ENCODE assay signal across 15 cellular contexts in genomic region chr17:11882716-11883115, GRCh38.
A peak's percentile ranks its signal among the peaks of the same experiment; 100 is the strongest.
DNase-seq lines count a peak whose midpoint lies in the region; ATAC-seq and TF ChIP-seq lines count a peak whose summit lies in the region.
"Had no signal": no experiment of that assay in that cellular context is flagged by ENCODE, and none has a peak within 500 bp of the region (broad histone marks: within the 10 kb centered on the region; RNA-seq: fewer than 3 reads in every experiment).

No MANE protein-coding gene starts in this region.

- no peaks in the 10 kb centered on the region for H3K4me1 ChIP-seq in H9 (ENCODE audit: insufficient read depth, low read length)
- no peaks in the 10 kb centered on the region for H3K4me1 ChIP-seq in right lobe of liver
- H3K4me1 ChIP-seq: BE2C, Caco-2, HAP-1 had no signal

- no peak overlapping the region for H3K4me3 Mint-ChIP-seq in H9
- H3K4me3 Mint-ChIP-seq in neural crest cell = no peak overlapping the region
- H3K4me3 Mint-ChIP-seq: CD4-positive, CD25-positive, alpha-beta regulatory T cell; CD8-positive, alpha-beta memory T cell had no signal

- no peak overlapping the region for H3K56ac ChIP-seq in H9 (ENCODE audit: insufficient read length, low read depth, low read length)

- no peak overlapping the region for H4K91ac ChIP-seq in H9 (ENCODE audit: insufficient read length, low read depth, low read length)

- no peaks in the 10 kb centered on the region for H3K79me2 ChIP-seq in H9 (ENCODE audit: insufficient read depth, low read length)

- H3K23ac ChIP-seq in H9 (ENCODE audit: insufficient read length, low read depth, low read length) = no peak overlapping the region

- H4K8ac ChIP-seq in H9 (replicated peaks; ENCODE audit: insufficient read length, low read depth, low read length) = no peak overlapping the region

- H3K27me3 Mint-ChIP-seq in H9 (ENCODE audit: low read depth) (no peaks in the 10 kb centered on the region; the same call in 1 of the 2 replicates), neural crest cell (ENCODE audit: low read depth) (no peaks in the 10 kb centered on the region)
- H3K27me3 Mint-ChIP-seq: CD4-positive, CD25-positive, alpha-beta regulatory T cell had no signal

- H3K23me2 ChIP-seq in H9 (ENCODE audit: insufficient read length, low read depth, low read length, poor library complexity, severe bottlenecking) = no peaks in the 10 kb centered on the region

- DNase-seq in H9 = no peak
- DNase-seq in foreskin melanocyte = peak; percentile 22
- no peak for DNase-seq in neural crest cell (ENCODE audit: low read depth, low spot score)
- no peak for DNase-seq in right lobe of liver
- DNase-seq: ACHN; BE2C; C1 segment of cervical spinal cord; Caco-2; CD4-positive, CD25-positive, alpha-beta regulatory T cell; CD8-positive, alpha-beta memory T cell; GDM1 had no signal

- no peaks in the 10 kb centered on the region for H3K27me3 ChIP-seq in H9 (ENCODE audit: insufficient read depth, low read length)
- H3K27me3 ChIP-seq in right lobe of liver = no peaks in the 10 kb centered on the region
- H3K27me3 ChIP-seq: BE2C had no signal

- no peaks in the 10 kb centered on the region for H3K36me3 Mint-ChIP-seq in H9 (ENCODE audit: insufficient read depth in 1 of 3, low read depth in 3 of 3)
- H3K36me3 Mint-ChIP-seq in neural crest cell (ENCODE audit: low read depth) = peaks cover 4% of the 10 kb centered on the region
- H3K36me3 Mint-ChIP-seq: CD4-positive, CD25-positive, alpha-beta regulatory T cell; CD8-positive, alpha-beta memory T cell had no signal

- no peak overlapping the region for H4K5ac ChIP-seq in H9 (ENCODE audit: insufficient read length, low read depth, low read length)

- no peak overlapping the region for H2BK12ac ChIP-seq in H9 (ENCODE audit: insufficient read length, low read depth, low read length)

- H3K9me3 ChIP-seq in H9 (ENCODE audit: control insufficient read depth, low read depth, low read length) (no peaks in the 10 kb centered on the region), right lobe of liver (no peaks in the 10 kb centered on the region)
- H3K9me3 ChIP-seq: BE2C, Caco-2, HAP-1 had no signal

- no peak for ATAC-seq in right lobe of liver
- no peak for ATAC-seq in GM19452 (IDR thresholded peaks at IDR 0.05; ENCODE audit: unreplicated experiment)
- no peak for ATAC-seq in GM18520 (IDR thresholded peaks at IDR 0.05; ENCODE audit: unreplicated experiment)
- ATAC-seq: HepG2 had no signal

- H2BK120ac ChIP-seq in H9 (ENCODE audit: low read depth, low read length, poor library complexity, severe bottlenecking) = no peak overlapping the region

- H3K4me1 Mint-ChIP-seq in H9 = no peaks in the 10 kb centered on the region
- peaks cover 20% of the 10 kb centered on the region for H3K4me1 Mint-ChIP-seq in neural crest cell
- H3K4me1 Mint-ChIP-seq: CD4-positive, CD25-positive, alpha-beta regulatory T cell; CD8-positive, alpha-beta memory T cell had no signal

- H3K14ac ChIP-seq in H9 (ENCODE audit: insufficient read depth, low read length) = no peak overlapping the region

- no peak overlapping the region for H3T11ph ChIP-seq in H9 (ENCODE audit: low read length)

- H3K79me1 ChIP-seq in H9 (ENCODE audit: insufficient read depth, low read depth, low read length, poor library complexity, severe bottlenecking) = no peaks in the 10 kb centered on the region

- H2BK15ac ChIP-seq in H9 (ENCODE audit: low read depth, low read length) = no peak overlapping the region

- no peak overlapping the region for H3K27ac ChIP-seq in H9 (ENCODE audit: insufficient read length, low read depth, low read length)
- no peak overlapping the region for H3K27ac ChIP-seq in right lobe of liver

- no peak for TF ChIP-seq CTCF in H9 (conservative IDR thresholded peaks at IDR 0.05)
- TF ChIP-seq CTCF in neural crest cell (conservative IDR thresholded peaks at IDR 0.05) = no peak
- TF ChIP-seq CTCF in right lobe of liver (IDR thresholded peaks at IDR 0.05) = no peak

- WGBS in H9 (ENCODE audit: extremely low coverage, insufficient read length, low lambda C conversion rate) = no CpG with 5 or more reads among the region's 3 CpGs
- WGBS in right lobe of liver (ENCODE audit: insufficient coverage, low coverage, low lambda C conversion rate, missing lambda C conversion rate) = 34% methylated on average over 3 of the region's 3 CpGs

- H3K18ac ChIP-seq in H9 (ENCODE audit: insufficient read length, low read depth, low read length) = no peak overlapping the region

- no peak overlapping the region for H2BK20ac ChIP-seq in H9 (ENCODE audit: low read depth, low read length, poor library complexity, severe bottlenecking)

- H2BK5ac ChIP-seq in H9 (ENCODE audit: insufficient read length, low read length) = no peak overlapping the region

- H2AFZ ChIP-seq in H9 (ENCODE audit: low read length) = no peak overlapping the region

- no peaks in the 10 kb centered on the region for H3K36me3 ChIP-seq in right lobe of liver
- H3K36me3 ChIP-seq: BE2C, HAP-1 had no signal

- H4K20me1 ChIP-seq in H9 (ENCODE audit: control insufficient read depth, insufficient read depth, insufficient read length) = no peaks in the 10 kb centered on the region

- H3K4me3 ChIP-seq in right lobe of liver = no peak overlapping the region
- H3K4me3 ChIP-seq: HAP-1 had no signal

- H3K9ac ChIP-seq in H9 (ENCODE audit: extremely low read depth, insufficient read length, low read length) = no peak overlapping the region

- H3K4ac ChIP-seq in H9 (ENCODE audit: low read depth, low read length) = no peak overlapping the region

- H3K4me2 ChIP-seq in H9 (ENCODE audit: insufficient read depth, insufficient read length, low read length) = no peak overlapping the region

- H3K27ac Mint-ChIP-seq in H9 (peak overlapping the region in 2 of 3 experiments; percentile 16 to 28; a peak in 1 of 7 replicates), neural crest cell (ENCODE audit: unreplicated experiment) (peak overlapping the region; percentile 13)
- H3K27ac Mint-ChIP-seq: CD4-positive, CD25-positive, alpha-beta regulatory T cell; CD8-positive, alpha-beta memory T cell had no signal

- H2AK5ac ChIP-seq in H9 (ENCODE audit: insufficient read length, low read length) = no peak overlapping the region

- no peak for TF ChIP-seq POLR2A in right lobe of liver (IDR thresholded peaks at IDR 0.05)

- intact Hi-C loops in right lobe of liver (cut with DNase I) = no loop called here

- H3K9me3 Mint-ChIP-seq in H9 (no peaks in the 10 kb centered on the region), neural crest cell (peaks cover 2% of the 10 kb centered on the region)
